In genomic region chr12:23333938-23334337, GRCh38 we compare ENCODE assay signal across 25 cellular contexts.
"Had no signal": no experiment of that assay in that cellular context is flagged by ENCODE, and none has a peak within 500 bp of the region (broad histone marks: within the 10 kb centered on the region; RNA-seq: fewer than 3 reads in every experiment).

No MANE protein-coding gene starts in this region.

- H3K27ac ChIP-seq: colonic mucosa, epithelial cell of prostate, esophagus squamous epithelium, gastroesophageal sphincter, heart left ventricle, hepatocyte, left lung, lower lobe of right lung had no signal

- H3K36me3 ChIP-seq: colonic mucosa, esophagus squamous epithelium, gastroesophageal sphincter, heart left ventricle, left lung, lower lobe of right lung had no signal

- H3K9me3 ChIP-seq: colonic mucosa, esophagus squamous epithelium, gastroesophageal sphincter, lower lobe of right lung, mucosa of descending colon had no signal

- H3K79me2 ChIP-seq: hepatocyte had no signal

- ATAC-seq: effector memory CD8-positive, alpha-beta T cell; esophagus mucosa; gastroesophageal sphincter; heart left ventricle; left cardiac atrium; left lung; left ventricle myocardium superior; lower lobe of right lung; mucosa of descending colon; naive thymus-derived CD8-positive, alpha-beta T cell had no signal

- H3K27me3 ChIP-seq: colonic mucosa, esophagus squamous epithelium, gastroesophageal sphincter, heart left ventricle, hepatocyte, left lung had no signal

- H2AFZ ChIP-seq: hepatocyte had no signal

- H3K4me1 ChIP-seq: colonic mucosa, esophagus squamous epithelium, gastroesophageal sphincter, heart left ventricle, left lung, lower lobe of right lung had no signal

- DNase-seq: colonic mucosa; cortex of kidney; effector CD8-positive, alpha-beta T cell; effector memory CD8-positive, alpha-beta T cell; endodermal cell; erythroblast; esophagus squamous epithelium; foreskin fibroblast; foreskin melanocyte; heart left ventricle; hypothalamus; immature natural killer cell; islet precursor cell; left cardiac atrium; left lung; left ventricle myocardium superior; lower lobe of right lung; mesenchymal stem cell; mucosa of descending colon; naive B cell; naive thymus-derived CD8-positive, alpha-beta T cell had no signal

- H3K4me2 ChIP-seq: hepatocyte had no signal

- H3K4me3 ChIP-seq: colonic mucosa, esophagus squamous epithelium, gastroesophageal sphincter, heart left ventricle, hepatocyte, left lung, lower lobe of right lung, mucosa of descending colon had no signal
